8 cellular contexts compared by ENCODE assay signal in the genomic region with DNA sequence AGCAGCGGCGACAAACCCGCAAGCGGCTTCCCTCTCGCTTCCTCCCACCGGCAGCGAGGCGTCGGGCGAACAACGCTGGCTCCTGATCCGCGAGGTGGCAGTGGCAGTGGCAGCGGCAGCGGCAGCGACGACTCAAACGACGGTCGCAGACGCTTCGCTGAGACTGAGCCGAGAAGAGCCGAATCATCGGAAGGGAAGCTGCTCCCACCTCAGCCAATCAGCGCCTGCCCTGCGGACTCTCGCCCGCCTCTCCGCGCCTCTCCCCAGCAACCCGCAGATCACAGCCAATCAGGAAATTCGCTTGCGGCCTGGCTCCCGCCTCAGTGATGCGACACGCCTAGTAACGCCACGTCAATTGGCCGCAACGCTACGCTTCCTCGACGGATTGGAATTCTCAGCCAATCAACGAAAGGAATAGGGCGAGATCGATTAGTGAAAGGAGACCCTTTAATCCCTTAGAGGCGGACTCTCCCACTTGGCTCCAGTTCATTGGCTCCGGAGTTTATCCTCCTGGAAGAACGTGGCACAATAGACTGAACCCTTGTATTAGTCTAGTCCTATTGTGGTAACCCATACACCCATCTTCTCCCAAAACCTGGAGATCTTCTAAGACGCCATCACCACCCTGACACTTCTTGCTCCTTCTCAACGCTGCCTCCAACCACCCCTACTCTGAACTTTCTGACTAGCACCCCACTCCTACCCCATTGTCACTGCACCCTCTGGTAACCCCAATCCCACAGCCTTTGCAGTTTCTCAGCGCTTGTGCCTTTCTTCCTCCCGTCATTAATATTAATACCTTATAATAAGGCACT. TPM values are rescaled to one million over a fixed set of nuclear protein-coding genes. Genes with fewer than 3 reads are reported as not detected.
A peak's percentile ranks its signal among the peaks of the same experiment; 100 is the strongest.
DNase-seq lines count a peak whose midpoint lies in the region; ATAC-seq and TF ChIP-seq lines count a peak whose summit lies in the region.

Gene VCP, minus strand, starts transcription at position 165 of the 815 bp plus-strand sequence. CDS start 272 bp downstream, outside the sequence.

- TF ChIP-seq CTCF in GM10248 (IDR thresholded peaks at IDR 0.05; ENCODE audit: control extremely low read depth, extremely low read depth, low read depth, missing control alignments) (peak; percentile 18), testis (IDR thresholded peaks at IDR 0.05) (no peak)

- peak within 1 kb of the TSS; percentile 99 for H3K27ac ChIP-seq in testis

- no peaks in the 10 kb centered on the region for H3K36me3 ChIP-seq in testis (ENCODE audit: low read depth, missing control alignments)

- CTCF ChIA-PET in GM10248 (lab: Yijun Ruan, JAX), result interaction anchor here (0.7 to 13.4 kb wide), 10 partner anchors 8 to 173 kb away, joined by 3 to 177 read pairs (median 5); partner anchors contain the start of genes ATOSB, PIGO and STOML2

- TF ChIP-seq POLR2A in testis (IDR thresholded peaks at IDR 0.05), result peak; percentile 92

- POLR2A ChIA-PET in GM10248 (lab: Yijun Ruan, JAX), result interaction anchor here (0.6 to 2.1 kb wide), 5 partner anchors 10 to 581 kb away, joined by 3 to 10 read pairs (median 4); partner anchors contain the start of gene STOML2

- H3K4me3 ChIP-seq in testis, result peak within 1 kb of the TSS; percentile 98 to 99

- H3K27me3 Mint-ChIP-seq in activated naive CD8-positive, alpha-beta T cell, result no peaks in the 10 kb centered on the region

- peak within 1 kb of the TSS; percentile 95 for H3K4me3 Mint-ChIP-seq in activated naive CD8-positive, alpha-beta T cell

- H3K36me3 Mint-ChIP-seq in activated naive CD8-positive, alpha-beta T cell, result peaks cover 8% of the 10 kb centered on the region

- no peaks in the 10 kb centered on the region for H3K9me3 Mint-ChIP-seq in activated naive CD8-positive, alpha-beta T cell (ENCODE audit: low read depth)

- H3K27me3 ChIP-seq in testis, result no peaks in the 10 kb centered on the region

- 4 to 5% methylated on average over 35 to 53 of the region's 54 CpGs for WGBS in testis, 2 donors

- peaks cover 29% of the 10 kb centered on the region for H3K4me1 ChIP-seq in testis

- H3K4me1 Mint-ChIP-seq in activated naive CD8-positive, alpha-beta T cell (ENCODE audit: low read depth), result peaks cover 43% of the 10 kb centered on the region

- peak; percentile 98 for DNase-seq in GM10248 (ENCODE audit: extremely low spot score)
- peak; percentile 96 for DNase-seq in NCI-H1105 (lab: John Stamatoyannopoulos, UW)
- DNase-seq in SKM-1 treated with dmso at 0.1 percent for 144 hours (lab: John Stamatoyannopoulos, UW; ENCODE audit: unreplicated experiment), result peak; percentile 98
- peak; percentile 98 for DNase-seq in glomerular endothelial cell (ENCODE audit: extremely low read depth, low read depth, low spot score)
- DNase-seq in occipital lobe (lab: John Stamatoyannopoulos, UW), result peak; percentile 98
- DNase-seq in testis, result peak; percentile 99

- ATAC-seq in HG02623 (IDR thresholded peaks at IDR 0.05; ENCODE audit: unreplicated experiment), result peak; percentile 85

- intact Hi-C loops in testis (cut with DNase I; ENCODE audit: low total_unique reads), result no loop called here

- no peaks in the 10 kb centered on the region for H3K9me3 ChIP-seq in testis

- peak within 1 kb of the TSS; percentile 95 for H3K27ac Mint-ChIP-seq in activated naive CD8-positive, alpha-beta T cell

RNA-seq across cellular contexts. Expression of gene VCP, which starts in this region (rescaled TPM):
- 317 and 380 TPM in 2 replicates for total RNA-seq in glomerular endothelial cell
- total RNA-seq in occipital lobe, result 171 TPM
- total RNA-seq in testis, result 100 to 1,000 TPM; 171 to 186 TPM
- polyA plus RNA-seq in testis (ENCODE audit: insufficient read depth, low read depth, low replicate concordance), result 229 TPM

Comparison
In these comparisons a context has a peak if more than half of its experiments do, and no peak if none do; other contexts are left out.
1. Peak in every context shown above with its lines: DNase-seq, ATAC-seq, H3K4me3 ChIP-seq and H3K27ac ChIP-seq.